ENCODE assay signal across 10 cellular contexts in genomic region chr14:22560638-22561365, GRCh38. TPM values are rescaled to one million over a fixed set of nuclear protein-coding genes. Genes with fewer than 3 reads are reported as not detected.
DNase-seq lines count a peak whose midpoint lies in the region; ATAC-seq and TF ChIP-seq lines count a peak whose summit lies in the region.
"Had no signal": no experiment of that assay in that cellular context is flagged by ENCODE, and none has a peak within 500 bp of the region (broad histone marks: within the 10 kb centered on the region; RNA-seq: fewer than 3 reads in every experiment).

No MANE protein-coding gene starts in this region.

- no peak overlapping the region for H3K18ac ChIP-seq in H9 (ENCODE audit: insufficient read length, low read depth, low read length)

- ATAC-seq in stimulated activated memory B cell treated with anti-CD40 and anti-IgM and Interleukin-4, amounts not matched to agents 10 μg/mL and 1 μg/mL and 100 μg/mL, for 72 hours = no peak
- ATAC-seq: A549 had no signal

- no peak overlapping the region for H2AFZ ChIP-seq in H9 (ENCODE audit: low read length)

- no peak overlapping the region for H3K4me2 ChIP-seq in H9 (ENCODE audit: insufficient read depth, insufficient read length, low read length)
- H3K4me2 ChIP-seq: A549 had no signal

- no peak overlapping the region for H2AK5ac ChIP-seq in H9 (ENCODE audit: insufficient read length, low read length)

- H3K27ac ChIP-seq in H9 (ENCODE audit: insufficient read length, low read depth, low read length) = no peak overlapping the region
- H3K27ac ChIP-seq: A549 had no signal

- no peaks in the 10 kb centered on the region for H3K9me3 ChIP-seq in H9 (ENCODE audit: control insufficient read depth, low read depth, low read length)
- H3K9me3 ChIP-seq: A549 had no signal

- no peak overlapping the region for H3K4ac ChIP-seq in H9 (ENCODE audit: low read depth, low read length)

- no peak overlapping the region for H3K23ac ChIP-seq in H9 (ENCODE audit: insufficient read length, low read depth, low read length)

- no peak overlapping the region for H2BK20ac ChIP-seq in H9 (ENCODE audit: low read depth, low read length, poor library complexity, severe bottlenecking)

- H3K79me1 ChIP-seq in H9 (ENCODE audit: insufficient read depth, low read depth, low read length, poor library complexity, severe bottlenecking) = no peaks in the 10 kb centered on the region

- H3K4me1 ChIP-seq in H9 (ENCODE audit: insufficient read depth, low read length) = no peaks in the 10 kb centered on the region

- no peak overlapping the region for H4K5ac ChIP-seq in H9 (ENCODE audit: insufficient read length, low read depth, low read length)

- TF ChIP-seq CTCF in choroid plexus epithelial cell (conservative IDR thresholded peaks at IDR 0.05; ENCODE audit: low read depth, low read length) = no peak
- TF ChIP-seq CTCF in H9 (conservative IDR thresholded peaks at IDR 0.05) = no peak
- TF ChIP-seq CTCF in mesothelial cell of epicardium (IDR thresholded peaks at IDR 0.05; ENCODE audit: unreplicated experiment) = no peak

- H3K4me1 Mint-ChIP-seq in stimulated activated memory B cell treated with anti-CD40 and anti-IgM and Interleukin-4, amounts not matched to agents 10 μg/mL and 1 μg/mL and 100 μg/mL, for 72 hours = peaks cover 90% of the 10 kb centered on the region
- peaks cover 43 to 48% of the 10 kb centered on the region in 2 experiments for H3K4me1 Mint-ChIP-seq in H9
- peaks cover 13% of the 10 kb centered on the region for H3K4me1 Mint-ChIP-seq in mesothelial cell of epicardium

- no peak overlapping the region for H3K14ac ChIP-seq in H9 (ENCODE audit: insufficient read depth, low read length)

- H3T11ph ChIP-seq in H9 (ENCODE audit: low read length) = no peak overlapping the region

- no peak overlapping the region for H3K9ac ChIP-seq in H9 (ENCODE audit: extremely low read depth, insufficient read length, low read length)

- H4K20me1 ChIP-seq in H9 (ENCODE audit: control insufficient read depth, insufficient read depth, insufficient read length) = no peaks in the 10 kb centered on the region

- no peak overlapping the region for H3K4me3 Mint-ChIP-seq in stimulated activated memory B cell treated with anti-CD40 and anti-IgM and Interleukin-4, amounts not matched to agents 10 μg/mL and 1 μg/mL and 100 μg/mL, for 72 hours
- H3K4me3 Mint-ChIP-seq in H9 = no peak overlapping the region
- no peak overlapping the region for H3K4me3 Mint-ChIP-seq in mesothelial cell of epicardium

- peaks cover 22% of the 10 kb centered on the region for H3K36me3 Mint-ChIP-seq in stimulated activated memory B cell treated with anti-CD40 and anti-IgM and Interleukin-4, amounts not matched to agents 10 μg/mL and 1 μg/mL and 100 μg/mL, for 72 hours
- H3K36me3 Mint-ChIP-seq in H9 (ENCODE audit: insufficient read depth in 1 of 3, low read depth in 3 of 3) (peaks cover 4 to 15% (median 13%) of the 10 kb centered on the region in 3 experiments; a peak in 6 of 7 replicates), mesothelial cell of epicardium (peaks cover 6% of the 10 kb centered on the region)

- H3K79me2 ChIP-seq in H9 (ENCODE audit: insufficient read depth, low read length) = no peaks in the 10 kb centered on the region

- DNase-seq in NCI-H2227 treated with DMSO at 0.1 percent for 48 hours (lab: John Stamatoyannopoulos, UW) (peak; percentile 22), NCI-H2227 (lab: John Stamatoyannopoulos, UW; ENCODE audit: unreplicated experiment) (no peak), OCI-M2 (lab: John Stamatoyannopoulos, UW; ENCODE audit: unreplicated experiment) (peak; percentile 79), choroid plexus epithelial cell (ENCODE audit: low read depth) (peak; percentile 26), H9 (no peak), NCI-H2196 (lab: John Stamatoyannopoulos, UW; ENCODE audit: unreplicated experiment) (no peak), mesothelial cell of epicardium (ENCODE audit: low spot score in 2 of 2, unreplicated experiment in 2 of 2) (no peak)
- DNase-seq: NCI-H187 treated with DMSO at 0.1 percent for 48 hours had no signal

- H2BK120ac ChIP-seq in H9 (ENCODE audit: low read depth, low read length, poor library complexity, severe bottlenecking) = no peak overlapping the region

- H3K27me3 Mint-ChIP-seq in stimulated activated memory B cell treated with anti-CD40 and anti-IgM and Interleukin-4, amounts not matched to agents 10 μg/mL and 1 μg/mL and 100 μg/mL, for 72 hours = no peaks in the 10 kb centered on the region
- H3K27me3 Mint-ChIP-seq in H9 (ENCODE audit: low read depth) (no peaks in the 10 kb centered on the region; the same call in 1 of the 2 replicates), mesothelial cell of epicardium (ENCODE audit: low read depth) (no peaks in the 10 kb centered on the region)

- H3K9me3 Mint-ChIP-seq in stimulated activated memory B cell treated with anti-CD40 and anti-IgM and Interleukin-4, amounts not matched to agents 10 μg/mL and 1 μg/mL and 100 μg/mL, for 72 hours = no peaks in the 10 kb centered on the region
- H3K9me3 Mint-ChIP-seq in H9 (no peaks in the 10 kb centered on the region; a peak in 2 of 5 replicates), mesothelial cell of epicardium (no peaks in the 10 kb centered on the region)

- no peak overlapping the region for H4K8ac ChIP-seq in H9 (replicated peaks; ENCODE audit: insufficient read length, low read depth, low read length)

- no peak overlapping the region for H2BK5ac ChIP-seq in H9 (ENCODE audit: insufficient read length, low read length)

- WGBS in H9 (ENCODE audit: extremely low coverage, insufficient read length, low lambda C conversion rate) = no CpG with 5 or more reads among the region's 13 CpGs

- no peak overlapping the region for H4K91ac ChIP-seq in H9 (ENCODE audit: insufficient read length, low read depth, low read length)

- no peak overlapping the region for H2BK12ac ChIP-seq in H9 (ENCODE audit: insufficient read length, low read depth, low read length)

- no peak overlapping the region for H3K56ac ChIP-seq in H9 (ENCODE audit: insufficient read length, low read depth, low read length)

- H3K4me3 ChIP-seq in choroid plexus epithelial cell (ENCODE audit: low read depth, low read length) = no peak overlapping the region
- H3K4me3 ChIP-seq: A549 had no signal

- no peaks in the 10 kb centered on the region for H3K23me2 ChIP-seq in H9 (ENCODE audit: insufficient read length, low read depth, low read length, poor library complexity, severe bottlenecking)

- no peaks in the 10 kb centered on the region for H3K27me3 ChIP-seq in H9 (ENCODE audit: insufficient read depth, low read length)

- no peak overlapping the region for H2BK15ac ChIP-seq in H9 (ENCODE audit: low read depth, low read length)

- peak overlapping the region; percentile 98 for H3K27ac Mint-ChIP-seq in stimulated activated memory B cell treated with anti-CD40 and anti-IgM and Interleukin-4, amounts not matched to agents 10 μg/mL and 1 μg/mL and 100 μg/mL, for 72 hours
- H3K27ac Mint-ChIP-seq in H9 (peak overlapping the region in 1 of 3 experiments; percentile 28; a peak in 1 of 7 replicates), mesothelial cell of epicardium (no peak overlapping the region)

RNA-seq across cellular contexts. Expression of gene DAD1, which starts 28.2 kb away (rescaled TPM):
- total RNA-seq in H9 (2021) (127 TPM in 2 replicates), mesothelial cell of epicardium (140 to 141 TPM (median 141 TPM) in 3 replicates)

RNA-seq across cellular contexts. Expression of gene ABHD4, which starts 37.3 kb away (rescaled TPM):
- 21.8 and 23.5 TPM in 2 replicates for total RNA-seq in H9 (2021)
- total RNA-seq in mesothelial cell of epicardium = 28.2 to 29.3 TPM (median 28.4 TPM) in 3 replicates

Comparison
In these comparisons a context has a peak if more than half of its experiments do, and no peak if none do; other contexts are left out.
1. DNase-seq: peak in NCI-H2227 treated with DMSO at 0.1 percent for 48 hours (single experiment), OCI-M2 (single experiment) and choroid plexus epithelial cell (single experiment); none in NCI-H2227 (single experiment), H9 (single experiment), NCI-H2196 (single experiment) and mesothelial cell of epicardium (0 of 2).